In genomic region chr6:37818536-37819176, GRCh38 we compare ENCODE assay signal across 8 cellular contexts. TPM values are rescaled to one million over a fixed set of nuclear protein-coding genes. Genes with fewer than 3 reads are reported as not detected.
DNase-seq lines count a peak whose midpoint lies in the region; ATAC-seq and TF ChIP-seq lines count a peak whose summit lies in the region.

No MANE protein-coding gene starts in this region.

- no peaks in the 10 kb centered on the region for H3K27me3 ChIP-seq in colonic mucosa

- DNase-seq in AG09319 (ENCODE audit: extremely low read depth, low read depth) (peak; percentile 92), NCI-H226 (peak; percentile 90), activated B cell treated with CpG ODN at 0.5 μM for 24 hours (peak; percentile 91), colonic mucosa (peak; percentile 97), left lobe of liver (ENCODE audit: low spot score) (peak; percentile 97)
- peak; percentile 92 to 95 for DNase-seq in stimulated activated CD4-positive, alpha-beta T cell treated with anti-CD3 and anti-CD28 coated beads, Interleukin-2, amount 100 ng/mL, for 24 hours

- H3K4me1 ChIP-seq in colonic mucosa = peaks cover 4% of the 10 kb centered on the region

- H3K36me3 Mint-ChIP-seq in activated B cell treated with CpG ODN at 0.5 μM for 24 hours (ENCODE audit: low read depth) = peaks cover 15% of the 10 kb centered on the region

- peaks cover 49% of the 10 kb centered on the region for H3K4me1 Mint-ChIP-seq in activated B cell treated with CpG ODN at 0.5 μM for 24 hours

- intact Hi-C loops in activated B cell treated with CpG ODN at 0.5 μM for 24 hours (cut with micrococcal nuclease) = loop anchor here (1.0 to 5.0 kb wide), 9 partner anchors 27 to 1271 kb away; partner anchors contain the start of genes CCDC167, CMTR1, FGD2 and MTCH1
- intact Hi-C loops in colonic mucosa (cut with DNase I) = no loop called here

- CTCF ChIA-PET in activated B cell treated with CpG ODN at 0.5 μM for 24 hours (lab: Charles Lee) = interaction anchor here (0.8 kb wide), 1 partner anchor 114 kb away, joined by 3 read pairs; no protein-coding TSS in a partner anchor

- H3K4me3 Mint-ChIP-seq in activated B cell treated with CpG ODN at 0.5 μM for 24 hours = peak overlapping the region; percentile 98

- H3K4me3 ChIP-seq in colonic mucosa = peak overlapping the region; percentile 65

- H3K9ac ChIP-seq in colonic mucosa (ENCODE audit: low read depth in 2 of 2, low read length in 2 of 2) = peak overlapping the region; percentile 64 to 93

- H3K27me3 Mint-ChIP-seq in activated B cell treated with CpG ODN at 0.5 μM for 24 hours = no peaks in the 10 kb centered on the region

- no peaks in the 10 kb centered on the region for H3K36me3 ChIP-seq in colonic mucosa

- peak; percentile 66 for ATAC-seq in GM18873 (IDR thresholded peaks at IDR 0.05; ENCODE audit: low FRiP score, unreplicated experiment)
- peak; percentile 67 for ATAC-seq in HG03108 (IDR thresholded peaks at IDR 0.05; ENCODE audit: unreplicated experiment)
- peak; percentile 79 for ATAC-seq in activated B cell treated with CpG ODN at 0.5 μM for 24 hours (ENCODE audit: low read depth)
- ATAC-seq in left lobe of liver = peak; percentile 79

- H3K27ac Mint-ChIP-seq in activated B cell treated with CpG ODN at 0.5 μM for 24 hours = peak overlapping the region; percentile 99

- peak overlapping the region; percentile 92 for H3K27ac ChIP-seq in colonic mucosa

- no peaks in the 10 kb centered on the region for H3K9me3 Mint-ChIP-seq in activated B cell treated with CpG ODN at 0.5 μM for 24 hours

- no peak for TF ChIP-seq CTCF in AG09319 (IDR thresholded peaks at IDR 0.05; ENCODE audit: low read depth, low read length)
- TF ChIP-seq CTCF in activated B cell treated with CpG ODN at 0.5 μM for 24 hours (IDR thresholded peaks at IDR 0.05) = no peak
- TF ChIP-seq CTCF in colonic mucosa (IDR thresholded peaks at IDR 0.05) = no peak

- POLR2A ChIA-PET in activated B cell treated with CpG ODN at 0.5 μM for 24 hours (lab: Charles Lee) = interaction anchor here (0.6 to 2.8 kb wide), 21 partner anchors 9 to 1296 kb away, joined by 3 to 15 read pairs (median 4); partner anchors contain the start of genes BTBD9, CMTR1, MDGA1 and MTCH1

- H3K9me3 ChIP-seq in colonic mucosa = no peaks in the 10 kb centered on the region

RNA-seq across cellular contexts. Expression of gene ZFAND3, which starts 0.9 kb away (rescaled TPM):
- total RNA-seq in activated B cell treated with CpG ODN at 0.5 μM for 24 hours (56.3 and 60.1 TPM in 2 replicates), colonic mucosa (10 to 100 TPM; 42.0 to 96.8 TPM), left lobe of liver (41.0 TPM)

Comparison
In these comparisons a context has a peak if more than half of its experiments do, and no peak if none do; other contexts are left out.
1. Peak in every context shown above with its lines: DNase-seq, ATAC-seq, H3K4me3 ChIP-seq and H3K27ac ChIP-seq.